In genomic region chr6:70376628-70377027, GRCh38 we compare ENCODE assay signal across 7 cellular contexts.
"Had no signal": no experiment of that assay in that cellular context is flagged by ENCODE, and none has a peak within 500 bp of the region (broad histone marks: within the 10 kb centered on the region; RNA-seq: fewer than 3 reads in every experiment).

No MANE protein-coding gene starts in this region.

- H3K4me2 ChIP-seq: KMS-11 had no signal

- DNase-seq: IMR-90, KG1 had no signal

- ATAC-seq: HepG2 had no signal

- H3K27ac Mint-ChIP-seq: IgD-negative memory B cell had no signal

- H3K9ac ChIP-seq: KMS-11 had no signal

- FAIRE-seq: HepG2, HTR-8/SVneo had no signal

- H3K36me3 Mint-ChIP-seq: IgD-negative memory B cell had no signal

- H3K27ac ChIP-seq: HL-60, KMS-11 had no signal

- H3K4me3 Mint-ChIP-seq: IgD-negative memory B cell had no signal
